In genomic region chr13:108980237-108980636, GRCh38 we compare ENCODE assay signal across 17 cellular contexts.
DNase-seq lines count a peak whose midpoint lies in the region; ATAC-seq and TF ChIP-seq lines count a peak whose summit lies in the region.
"Had no signal": no experiment of that assay in that cellular context is flagged by ENCODE, and none has a peak within 500 bp of the region (broad histone marks: within the 10 kb centered on the region; RNA-seq: fewer than 3 reads in every experiment).

No MANE protein-coding gene starts in this region.

- no peaks in the 10 kb centered on the region for H3K27me3 Mint-ChIP-seq in osteocyte (ENCODE audit: unreplicated experiment)
- H3K27me3 Mint-ChIP-seq in activated CD8-positive, alpha-beta T cell treated with anti-CD3 and anti-CD28 coated beads, Interleukin-2, amount 10 ng/mL, durations not matched to agents 7 days and 5 days (ENCODE audit: low read depth): peaks cover 3% of the 10 kb centered on the region

- no peak for ATAC-seq in GM19452 (IDR thresholded peaks at IDR 0.05; ENCODE audit: unreplicated experiment)
- ATAC-seq in mucosa of descending colon: no peak
- no peak for ATAC-seq in activated CD8-positive, alpha-beta T cell treated with anti-CD3 and anti-CD28 coated beads, Interleukin-2, amount 10 ng/mL, durations not matched to agents 7 days and 5 days

- peaks cover 32% of the 10 kb centered on the region for H3K4me1 Mint-ChIP-seq in osteocyte (ENCODE audit: unreplicated experiment)
- H3K4me1 Mint-ChIP-seq in activated CD8-positive, alpha-beta T cell treated with anti-CD3 and anti-CD28 coated beads, Interleukin-2, amount 10 ng/mL, durations not matched to agents 7 days and 5 days (ENCODE audit: low read depth): no peaks in the 10 kb centered on the region
- H3K4me1 Mint-ChIP-seq: activated CD4-positive, alpha-beta T cell treated with anti-CD3 and anti-CD28 coated beads, Interleukin-2, amount 10 ng/mL, durations not matched to agents 24 days and 14 days had no signal

- H3K36me3 ChIP-seq in GM23248 (ENCODE audit: low read depth) (no peaks in the 10 kb centered on the region), mucosa of descending colon (ENCODE audit: low read depth) (no peaks in the 10 kb centered on the region)
- H3K36me3 ChIP-seq: stomach had no signal

- POLR2A ChIA-PET in activated CD8-positive, alpha-beta T cell treated with anti-CD3 and anti-CD28 coated beads, Interleukin-2, amount 10 ng/mL, durations not matched to agents 7 days and 5 days (lab: Charles Lee): no interaction called here

- no peak overlapping the region for H3K4me2 ChIP-seq in GM23248 (ENCODE audit: unreplicated experiment)

- H4K20me1 ChIP-seq in GM23248 (ENCODE audit: insufficient read depth): no peaks in the 10 kb centered on the region

- no peak overlapping the region for H3K9ac ChIP-seq in GM23248

- no peak overlapping the region for H3K4me3 ChIP-seq in GM23248
- peak overlapping the region in 39 of 59 donors; percentile 5 to 51 (median 25) for H3K4me3 ChIP-seq in dorsolateral prefrontal cortex
- no peak overlapping the region for H3K4me3 ChIP-seq in mucosa of descending colon
- H3K4me3 ChIP-seq: stomach had no signal

- no peak for DNase-seq in GM23248
- peak; percentile 25 for DNase-seq in NCI-H2196 (lab: John Stamatoyannopoulos, UW; ENCODE audit: unreplicated experiment)
- no peak for DNase-seq in dorsolateral prefrontal cortex
- DNase-seq in osteocyte (ENCODE audit: extremely low spot score, unreplicated experiment): no peak
- no peak for DNase-seq in mucosa of descending colon
- no peak for DNase-seq in activated CD8-positive, alpha-beta T cell treated with anti-CD3 and anti-CD28 coated beads, Interleukin-2, amount 10 ng/mL, durations not matched to agents 7 days and 5 days
- no peak for DNase-seq in NCI-H2227 treated with DMSO at 0.1 percent for 48 hours (lab: John Stamatoyannopoulos, UW)
- DNase-seq: activated CD4-positive, alpha-beta T cell treated with anti-CD3 and anti-CD28 coated beads, Interleukin-2, amount 10 ng/mL, durations not matched to agents 24 days and 14 days; activated T-cell treated with anti-CD3 and anti-CD28 coated beads, Interleukin-2, amount 50 U/mL, for 1 hour; cerebellar nuclear complex; DMS79 treated with DMSO at 0.1 percent for 48 hours; islet precursor cell; NCI-H526; occipital lobe; stimulated activated CD4-positive, alpha-beta T cell treated with anti-CD3 and anti-CD28 coated beads, Interleukin-12 subunit alpha, Interleukin-12 subunit beta, amount 100 ng/mL, for 4 hours; stomach had no signal

- in situ Hi-C loops in GM23248 (cut with MboI): no loop called here

- H3K4me3 Mint-ChIP-seq in osteocyte (ENCODE audit: unreplicated experiment): peak overlapping the region; percentile 55
- H3K4me3 Mint-ChIP-seq in activated CD8-positive, alpha-beta T cell treated with anti-CD3 and anti-CD28 coated beads, Interleukin-2, amount 10 ng/mL, durations not matched to agents 7 days and 5 days: no peak overlapping the region
- H3K4me3 Mint-ChIP-seq: activated CD4-positive, alpha-beta T cell treated with anti-CD3 and anti-CD28 coated beads, Interleukin-2, amount 10 ng/mL, durations not matched to agents 24 days and 14 days had no signal

- peaks cover 5% of the 10 kb centered on the region for H3K36me3 Mint-ChIP-seq in osteocyte (ENCODE audit: unreplicated experiment)
- no peaks in the 10 kb centered on the region for H3K36me3 Mint-ChIP-seq in activated CD8-positive, alpha-beta T cell treated with anti-CD3 and anti-CD28 coated beads, Interleukin-2, amount 10 ng/mL, durations not matched to agents 7 days and 5 days (ENCODE audit: low read depth)

- H3K9me3 ChIP-seq in GM23248 (ENCODE audit: low read depth) (no peaks in the 10 kb centered on the region), mucosa of descending colon (no peaks in the 10 kb centered on the region)
- H3K9me3 ChIP-seq: stomach had no signal

- CTCF ChIA-PET in activated CD8-positive, alpha-beta T cell treated with anti-CD3 and anti-CD28 coated beads, Interleukin-2, amount 10 ng/mL, durations not matched to agents 7 days and 5 days (lab: Charles Lee): no interaction called here

- H3K27ac Mint-ChIP-seq in osteocyte (ENCODE audit: unreplicated experiment): peak overlapping the region; percentile 72
- no peak overlapping the region for H3K27ac Mint-ChIP-seq in activated CD8-positive, alpha-beta T cell treated with anti-CD3 and anti-CD28 coated beads, Interleukin-2, amount 10 ng/mL, durations not matched to agents 7 days and 5 days
- H3K27ac Mint-ChIP-seq: activated CD4-positive, alpha-beta T cell treated with anti-CD3 and anti-CD28 coated beads, Interleukin-2, amount 10 ng/mL, durations not matched to agents 24 days and 14 days had no signal

- no peaks in the 10 kb centered on the region for H3K4me1 ChIP-seq in GM23248 (ENCODE audit: insufficient read depth)
- no peaks in the 10 kb centered on the region for H3K4me1 ChIP-seq in mucosa of descending colon (ENCODE audit: low read depth)

- intact Hi-C loops in dorsolateral prefrontal cortex (cut with DNase I): no loop called here
- intact Hi-C loops in mucosa of descending colon (cut with DNase I, micrococcal nuclease): no loop called here

- TF ChIP-seq CTCF in dorsolateral prefrontal cortex (IDR thresholded peaks at IDR 0.05 in 54 of 56, conservative IDR thresholded peaks at IDR 0.05 in 2 of 56; ENCODE audit: low read depth in 1 of 56, partially characterized antibody in 56 of 56): peak in 1 of 56 donors; percentile 22
- TF ChIP-seq CTCF in osteocyte (IDR thresholded peaks at IDR 0.05): no peak
- TF ChIP-seq CTCF in mucosa of descending colon (IDR thresholded peaks at IDR 0.05): no peak

- WGBS in GM23248 (ENCODE audit: low coverage in 1 of 2, low lambda C conversion rate in 2 of 2, missing lambda C conversion rate in 2 of 2), 2 experiments: 31 to 33% methylated on average over 5 of the region's 5 CpGs

- no peaks in the 10 kb centered on the region for H3K9me2 ChIP-seq in GM23248 (ENCODE audit: insufficient read depth)

- H3K27me3 ChIP-seq in GM23248 (replicated peaks; ENCODE audit: insufficient read depth) (no peaks in the 10 kb centered on the region; the same call in 1 of the 2 replicates), dorsolateral prefrontal cortex (no peaks in the 10 kb centered on the region)
- H3K27me3 ChIP-seq: stomach had no signal

- H3K27ac ChIP-seq in GM23248: no peak overlapping the region
- H3K27ac ChIP-seq in dorsolateral prefrontal cortex: peak overlapping the region in 16 of 59 donors; percentile 5 to 55 (median 24)
- H3K27ac ChIP-seq: stomach had no signal

- H3K79me2 ChIP-seq in GM23248 (ENCODE audit: insufficient read depth): no peaks in the 10 kb centered on the region

- H2AFZ ChIP-seq in GM23248: 0 out of 2 replicates have a peak overlapping the region, but pooled peaks have one; percentile 1

- H3F3A ChIP-seq in GM23248 (ENCODE audit: insufficient read depth): no peaks in the 10 kb centered on the region

- H3K9me3 Mint-ChIP-seq in osteocyte (ENCODE audit: unreplicated experiment): peaks cover 5% of the 10 kb centered on the region
- H3K9me3 Mint-ChIP-seq in activated CD8-positive, alpha-beta T cell treated with anti-CD3 and anti-CD28 coated beads, Interleukin-2, amount 10 ng/mL, durations not matched to agents 7 days and 5 days (ENCODE audit: insufficient read depth): no peaks in the 10 kb centered on the region
- H3K9me3 Mint-ChIP-seq: activated CD4-positive, alpha-beta T cell treated with anti-CD3 and anti-CD28 coated beads, Interleukin-2, amount 10 ng/mL, durations not matched to agents 24 days and 14 days had no signal

Comparison
In these comparisons a context has a peak if more than half of its experiments do, and no peak if none do; other contexts are left out.
1. H3K4me3 ChIP-seq: peak in dorsolateral prefrontal cortex (39 of 59); none in GM23248 (single experiment) and mucosa of descending colon (single experiment).